9 cellular contexts compared by ENCODE assay signal in the genomic region with DNA sequence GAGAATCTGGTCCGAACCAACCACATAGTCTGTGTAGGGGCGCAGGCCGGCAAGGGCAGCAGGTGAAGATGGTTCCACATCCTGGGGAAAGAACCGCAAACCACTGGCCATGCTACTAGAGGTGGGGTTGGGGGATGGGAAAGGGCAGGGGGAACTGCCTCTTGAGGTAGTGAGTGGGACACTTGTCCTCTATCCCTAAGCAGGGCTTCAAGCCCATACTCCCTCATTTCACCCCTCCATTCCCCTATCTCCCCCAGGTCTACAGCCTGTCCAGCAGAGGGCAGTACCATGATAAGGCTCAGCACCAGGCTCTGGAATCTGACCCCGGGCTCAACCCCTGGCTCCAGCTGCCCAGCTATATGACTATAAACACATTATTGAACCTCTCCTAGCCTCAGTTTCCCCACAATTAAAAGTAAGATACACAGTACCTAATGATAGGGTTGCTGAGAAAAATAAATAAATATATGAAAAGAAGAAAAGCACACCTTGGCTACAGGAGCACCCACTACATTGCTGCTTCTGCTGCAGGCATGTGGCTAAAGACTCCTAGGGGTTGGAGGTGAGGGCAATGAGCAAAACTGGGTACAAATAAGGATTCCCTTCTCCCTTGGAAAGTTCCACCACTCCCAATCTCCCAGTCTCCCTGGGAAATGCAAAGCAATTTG. TPM values are rescaled to one million over a fixed set of nuclear protein-coding genes. Genes with fewer than 3 reads are reported as not detected.
DNase-seq lines count a peak whose midpoint lies in the region; ATAC-seq, FAIRE-seq and TF ChIP-seq lines count a peak whose summit lies in the region.
"Had no signal": no experiment of that assay in that cellular context is flagged by ENCODE, and none has a peak within 500 bp of the region (broad histone marks: within the 10 kb centered on the region; RNA-seq: fewer than 3 reads in every experiment).

No MANE protein-coding gene starts in this region.

- no peaks in the 10 kb centered on the region; a peak in 1 of 4 replicates for H3K9me3 ChIP-seq in H1 (ENCODE audit: insufficient read depth in 2 of 2, low read depth in 1 of 2, low read length in 1 of 2)
- H3K9me3 ChIP-seq: SJSA1 had no signal

- no peaks in the 10 kb centered on the region for H3K27me3 Mint-ChIP-seq in nephron progenitor cell (ENCODE audit: low read depth, poor library complexity)

- H3K36me3 ChIP-seq in KMS-11 (ENCODE audit: insufficient read depth) (no peaks in the 10 kb centered on the region), H1 (ENCODE audit: control insufficient read depth in 2 of 4, insufficient read depth in 4 of 4, low read length in 3 of 4) (peaks cover 12 to 24% (median 19%) of the 10 kb centered on the region in 4 experiments)

- no peak overlapping the region for H3K4ac ChIP-seq in H1 (replicated peaks; ENCODE audit: insufficient read length, low read depth, low read length)

- TF ChIP-seq EP300 in H1 (IDR thresholded peaks at IDR 0.05; ENCODE audit: borderline replicate concordance in 1 of 2, low read depth in 2 of 2, low read length in 2 of 2), result no peak

- ATAC-seq in GM19372 (IDR thresholded peaks at IDR 0.05; ENCODE audit: low read depth, unreplicated experiment) (peak; percentile 80), HG03469 (IDR thresholded peaks at IDR 0.05; ENCODE audit: unreplicated experiment) (no peak), HG03159 (IDR thresholded peaks at IDR 0.05; ENCODE audit: unreplicated experiment) (no peak)

- H4K8ac ChIP-seq in H1 (ENCODE audit: extremely low read depth, insufficient read depth, low read length), result no peak overlapping the region; the same call in 1 of the 2 replicates

- H3K4me3 ChIP-seq in KMS-11 (IDR thresholded peaks at IDR 0.05; ENCODE audit: insufficient read depth, low read depth, low read length) (no peak overlapping the region), H1 (ENCODE audit: extremely low read depth in 1 of 4, insufficient read depth in 2 of 4, low read depth in 3 of 4, low read length in 4 of 4) (no peak overlapping the region)
- H3K4me3 ChIP-seq: SJSA1 had no signal

- H3K27ac ChIP-seq in KMS-11, result no peak overlapping the region
- H3K27ac ChIP-seq in H1 (ENCODE audit: low read depth, low read length), result no peak overlapping the region
- H3K27ac ChIP-seq: SJSA1 had no signal

- no peak overlapping the region for H2BK120ac ChIP-seq in H1 (replicated peaks; ENCODE audit: low read depth, low read length)

- H3K9me3 Mint-ChIP-seq in nephron progenitor cell, result no peaks in the 10 kb centered on the region

- POLR2A ChIA-PET in H1 (lab: Charles Lee; ENCODE audit: partially characterized antibody), result no interaction called here

- H3K79me2 ChIP-seq in KMS-11 (ENCODE audit: insufficient read depth, low read depth) (no peaks in the 10 kb centered on the region), H1 (ENCODE audit: control insufficient read depth in 1 of 2, insufficient read depth in 2 of 2, low read length in 2 of 2) (no peaks in the 10 kb centered on the region)

- TF ChIP-seq CTCF in KMS-11 (conservative IDR thresholded peaks at IDR 0.05; ENCODE audit: low read depth, low read length) (peak; percentile 49), H1 (IDR thresholded peaks at IDR 0.05; ENCODE audit: control extremely low read depth in 1 of 3, insufficient read depth in 1 of 3, low read depth in 1 of 3, low read length in 3 of 3) (peak; percentile 80 to 94 (median 86)), nephron progenitor cell (IDR thresholded peaks at IDR 0.05) (peak; percentile 45)

- H3K56ac ChIP-seq in H1 (replicated peaks; ENCODE audit: insufficient read length, low read depth, low read length), result no peak overlapping the region

- no peak for TF ChIP-seq POLR2A in H1 (IDR thresholded peaks at IDR 0.05; ENCODE audit: control extremely low read depth in 1 of 2, low read depth in 2 of 2, low read length in 2 of 2)

- H3K4me3 Mint-ChIP-seq in nephron progenitor cell, result no peak overlapping the region

- H2BK5ac ChIP-seq in H1 (ENCODE audit: low read depth, low read length), result no peak overlapping the region

- H3K23ac ChIP-seq in H1 (ENCODE audit: insufficient read length), result no peak overlapping the region

- peak; percentile 70 to 77 for TF ChIP-seq RAD21 in H1 (IDR thresholded peaks at IDR 0.05 in 1 of 2, conservative IDR thresholded peaks at IDR 0.05 in 1 of 2; ENCODE audit: low read depth in 2 of 2, low read length in 2 of 2)

- H2AK5ac ChIP-seq in H1 (ENCODE audit: low read depth, low read length), result no peak overlapping the region

- no peak overlapping the region for H4K91ac ChIP-seq in H1 (replicated peaks; ENCODE audit: insufficient read length, low read length)

- H3K4me1 ChIP-seq in KMS-11 (ENCODE audit: low read depth, poor library complexity, severe bottlenecking) (peaks cover 18% of the 10 kb centered on the region), H1 (replicated peaks in 1 of 4; ENCODE audit: control insufficient read depth in 3 of 4, insufficient read depth in 4 of 4, low read length in 3 of 4) (no peaks in the 10 kb centered on the region; a peak in 2 of 7 replicates)

- no peak overlapping the region for H3K18ac ChIP-seq in H1 (ENCODE audit: extremely low read depth, low read length)

- H3K27me3 ChIP-seq in KMS-11 (ENCODE audit: insufficient read depth, low read depth) (no peaks in the 10 kb centered on the region), H1 (replicated peaks in 1 of 4; ENCODE audit: control insufficient read depth in 3 of 4, extremely low read depth in 1 of 4, insufficient read depth in 3 of 4, low read length in 3 of 4) (peaks cover 0 to 1% (median 0%) of the 10 kb centered on the region in 4 experiments; a peak in 1 of 7 replicates)
- H3K27me3 ChIP-seq: SJSA1 had no signal

- FAIRE-seq in H1 (lab: Jason Lieb, UNC), result no peak

- H2BK12ac ChIP-seq in H1 (ENCODE audit: low read depth, low read length), result no peak overlapping the region

- peaks cover 29% of the 10 kb centered on the region for H3K4me1 Mint-ChIP-seq in nephron progenitor cell

- H3K27ac Mint-ChIP-seq in nephron progenitor cell, result no peak overlapping the region

- H4K20me1 ChIP-seq in KMS-11 (ENCODE audit: insufficient read depth) (no peaks in the 10 kb centered on the region), H1 (replicated peaks in 1 of 2; ENCODE audit: control insufficient read depth in 1 of 2, insufficient read depth in 2 of 2, low read length in 2 of 2) (peaks cover 0 to 5% of the 10 kb centered on the region in 2 experiments)

- no peak overlapping the region for H4K5ac ChIP-seq in H1 (ENCODE audit: insufficient read length, low read depth, low read length)

- no peak overlapping the region for H3K4me2 ChIP-seq in KMS-11
- H3K4me2 ChIP-seq in H1 (ENCODE audit: insufficient read depth in 1 of 2, low read depth in 2 of 2, low read length in 2 of 2), result no peak overlapping the region

- no peak overlapping the region for H2AFZ ChIP-seq in KMS-11 (ENCODE audit: low read depth)
- no peak overlapping the region for H2AFZ ChIP-seq in H1 (ENCODE audit: low read length)

- H3K14ac ChIP-seq in H1 (ENCODE audit: insufficient read length), result no peak overlapping the region

- H3K9ac ChIP-seq in KMS-11, result no peak overlapping the region
- H3K9ac ChIP-seq in H1 (replicated peaks in 1 of 4; ENCODE audit: extremely low read depth in 1 of 4, low read depth in 3 of 4, low read length in 3 of 4), result no peak overlapping the region

- no peak overlapping the region for H2BK15ac ChIP-seq in H1 (ENCODE audit: low read length)

- H3K36me3 Mint-ChIP-seq in nephron progenitor cell (ENCODE audit: low read depth), result peaks cover 8% of the 10 kb centered on the region

- WGBS in H1 (ENCODE audit: extremely low coverage in 1 of 2, insufficient coverage in 1 of 2, insufficient read length in 1 of 2, insufficient replicate concordance in 2 of 2, low coverage in 1 of 2, low lambda C conversion rate in 2 of 2, missing lambda C conversion rate in 1 of 2), 2 experiments, result 75% methylated on average over 5 of the region's 5 CpGs; no CpG with 5 or more reads in 1 of the 2 experiments

- no peak overlapping the region for H2BK20ac ChIP-seq in H1 (ENCODE audit: low read length)

- H3K23me2 ChIP-seq in H1 (ENCODE audit: low read depth, low read length), result no peaks in the 10 kb centered on the region

- CTCF ChIA-PET in H1 (lab: Charles Lee; ENCODE audit: partially characterized antibody), result interaction anchor here (0.6 to 7.9 kb wide), 14 partner anchors 14 to 1124 kb away, joined by 3 to 106 read pairs (median 4); no protein-coding TSS in a partner anchor

- DNase-seq in COLO668 (lab: John Stamatoyannopoulos, UW; ENCODE audit: unreplicated experiment), result peak; percentile 20
- DNase-seq in activated CD4-positive, alpha-beta T cell treated with anti-CD3 and anti-CD28 coated beads for 1 hour, result peak; percentile 30
- peak in 1 of 2 experiments; percentile 58 for DNase-seq in H1 (ENCODE audit: low read depth in 1 of 2, low spot score in 2 of 2)
- DNase-seq in nephron progenitor cell, result peak; percentile 38

- H3K79me1 ChIP-seq in H1 (ENCODE audit: low read depth, low read length), result peaks cover 6% of the 10 kb centered on the region; the same call in 1 of the 2 replicates

RNA-seq across cellular contexts. Expression of a gene that starts 6.3 kb away (rescaled TPM):
- 33.4 and 39.3 TPM in 2 replicates for total RNA-seq in H1 (2021; fragmentation: NEBNext Ultra II Directional; extraction: Animal tissue kit (Norgen Biotek cat#: 25700))
- polyA plus RNA-seq in H1 (2011; rRNA removed), result 33.5 and 45.0 TPM in 2 replicates
- 43.9 TPM for polyA plus RNA-seq in H1 (2011; cell fraction: cytosol; rRNA removed)
- polyA plus RNA-seq in H1 (2011; cell fraction: nucleus; rRNA removed), result 133 TPM
- 28.9 to 39.2 TPM (median 35.8 TPM) in 4 replicates for polyA plus RNA-seq in H1 (2012, experiment 1 of 2)
- polyA plus RNA-seq in H1 (2012, experiment 2 of 2), result 23.5 TPM
- 17.0 TPM for polyA plus RNA-seq in H1 (2013, experiment 1 of 2)
- 15.3 TPM for polyA plus RNA-seq in H1 (2013, experiment 2 of 2)
- polyA minus RNA-seq in H1 (2011; rRNA and poly(A)+ RNA removed), result 38.5 and 44.1 TPM in 2 replicates
- 25.0 TPM for polyA minus RNA-seq in H1 (2011; cell fraction: cytosol; rRNA and poly(A)+ RNA removed)
- 41.5 TPM for polyA minus RNA-seq in H1 (2011; cell fraction: nucleus; rRNA and poly(A)+ RNA removed)

RNA-seq across cellular contexts. Expression of a gene that starts 6.3 kb away (rescaled TPM):
- 1.7 and 2.8 TPM in 2 replicates for total RNA-seq in H1 (2021; fragmentation: NEBNext Ultra II Directional; extraction: Animal tissue kit (Norgen Biotek cat#: 25700))
- polyA plus RNA-seq in H1 (2011; rRNA removed), result 2.3 and 2.7 TPM in 2 replicates
- polyA plus RNA-seq in H1 (2011; cell fraction: cytosol; rRNA removed), result 2.5 TPM
- polyA plus RNA-seq in H1 (2011; cell fraction: nucleus; rRNA removed), result 16.0 TPM
- 2.6 to 3.5 TPM (median 2.9 TPM) in 4 replicates for polyA plus RNA-seq in H1 (2012, experiment 1 of 2)
- 0.34 TPM for polyA plus RNA-seq in H1 (2012, experiment 2 of 2)
- 1.4 TPM for polyA plus RNA-seq in H1 (2013, experiment 1 of 2)
- 1.4 TPM for polyA plus RNA-seq in H1 (2013, experiment 2 of 2)
- polyA minus RNA-seq in H1 (2011; rRNA and poly(A)+ RNA removed), result 2.1 and 2.9 TPM in 2 replicates
- polyA minus RNA-seq in H1 (2011; cell fraction: cytosol; rRNA and poly(A)+ RNA removed), result 2.6 TPM
- polyA minus RNA-seq in H1 (2011; cell fraction: nucleus; rRNA and poly(A)+ RNA removed), result 8.1 TPM

RNA-seq across cellular contexts. Expression of a gene that starts 49.3 kb away (rescaled TPM):
- 47.8 and 54.1 TPM in 2 replicates for total RNA-seq in H1 (2021; fragmentation: NEBNext Ultra II Directional; extraction: Animal tissue kit (Norgen Biotek cat#: 25700))
- 12.3 and 21.2 TPM in 2 replicates for polyA plus RNA-seq in H1 (2011; rRNA removed)
- 28.2 TPM for polyA plus RNA-seq in H1 (2011; cell fraction: cytosol; rRNA removed)
- polyA plus RNA-seq in H1 (2011; cell fraction: nucleus; rRNA removed), result 16.6 TPM
- polyA plus RNA-seq in H1 (2012, experiment 1 of 2), result 24.9 to 39.7 TPM (median 29.6 TPM) in 4 replicates
- polyA plus RNA-seq in H1 (2012, experiment 2 of 2), result 2.8 TPM
- polyA plus RNA-seq in H1 (2013, experiment 1 of 2), result 23.5 TPM
- polyA plus RNA-seq in H1 (2013, experiment 2 of 2), result 26.0 TPM
- polyA minus RNA-seq in H1 (2011; rRNA and poly(A)+ RNA removed), result 38.7 and 68.2 TPM in 2 replicates
- polyA minus RNA-seq in H1 (2011; cell fraction: cytosol; rRNA and poly(A)+ RNA removed), result 23.0 TPM
- 43.0 TPM for polyA minus RNA-seq in H1 (2011; cell fraction: nucleus; rRNA and poly(A)+ RNA removed)

RNA-seq across cellular contexts. Expression of a gene that starts 49.4 kb away (rescaled TPM):
- 0.10 and 0.11 TPM in 2 replicates for total RNA-seq in H1 (2021; fragmentation: NEBNext Ultra II Directional; extraction: Animal tissue kit (Norgen Biotek cat#: 25700))
- 0.16 and 0.21 TPM in 2 replicates for polyA plus RNA-seq in H1 (2011; rRNA removed)
- polyA plus RNA-seq in H1 (2011; cell fraction: cytosol; rRNA removed), result 0.21 TPM
- polyA plus RNA-seq in H1 (2011; cell fraction: nucleus; rRNA removed), result 0.54 TPM
- 0.20 to 0.23 TPM (median 0.21 TPM) in 4 replicates for polyA plus RNA-seq in H1 (2012, experiment 1 of 2)
- not detected for polyA plus RNA-seq in H1 (2012, experiment 2 of 2)
- 0.08 TPM for polyA plus RNA-seq in H1 (2013, experiment 1 of 2)
- polyA plus RNA-seq in H1 (2013, experiment 2 of 2), result 0.06 TPM
- polyA minus RNA-seq in H1 (2011; rRNA and poly(A)+ RNA removed), result 0.29 and 0.54 TPM in 2 replicates
- polyA minus RNA-seq in H1 (2011; cell fraction: cytosol; rRNA and poly(A)+ RNA removed), result not detected
- 1.00 TPM for polyA minus RNA-seq in H1 (2011; cell fraction: nucleus; rRNA and poly(A)+ RNA removed)
- total RNA-seq: SJSA1 had no signal

RNA-seq across cellular contexts. Expression of a gene that starts 52.2 kb away (rescaled TPM):
- total RNA-seq in H1 (2021; fragmentation: NEBNext Ultra II Directional; extraction: Animal tissue kit (Norgen Biotek cat#: 25700)), result 7.1 and 8.3 TPM in 2 replicates
- polyA plus RNA-seq in H1 (2011; rRNA removed), result 6.7 and 10.9 TPM in 2 replicates
- polyA plus RNA-seq in H1 (2011; cell fraction: cytosol; rRNA removed), result 9.2 TPM
- polyA plus RNA-seq in H1 (2011; cell fraction: nucleus; rRNA removed), result 16.9 TPM
- polyA plus RNA-seq in H1 (2012, experiment 1 of 2), result 6.3 to 8.1 TPM (median 7.5 TPM) in 4 replicates
- 10.1 TPM for polyA plus RNA-seq in H1 (2012, experiment 2 of 2)
- 4.0 TPM for polyA plus RNA-seq in H1 (2013, experiment 1 of 2)
- 3.9 TPM for polyA plus RNA-seq in H1 (2013, experiment 2 of 2)
- 9.9 and 16.1 TPM in 2 replicates for polyA minus RNA-seq in H1 (2011; rRNA and poly(A)+ RNA removed)
- polyA minus RNA-seq in H1 (2011; cell fraction: cytosol; rRNA and poly(A)+ RNA removed), result 7.6 TPM
- polyA minus RNA-seq in H1 (2011; cell fraction: nucleus; rRNA and poly(A)+ RNA removed), result 11.4 TPM
